Comparison of ENCODE assay signal across 18 cellular contexts in genomic region chr10:132458071-132458594, GRCh38.
DNase-seq lines count a peak whose midpoint lies in the region; ATAC-seq and TF ChIP-seq lines count a peak whose summit lies in the region.
"Had no signal": no experiment of that assay in that cellular context is flagged by ENCODE, and none has a peak within 500 bp of the region (broad histone marks: within the 10 kb centered on the region; RNA-seq: fewer than 3 reads in every experiment).

No MANE protein-coding gene starts in this region.

- DNase-seq in activated CD4-positive, alpha-beta T cell treated with anti-CD3 and anti-CD28 coated beads for 36 hours, result peak; percentile 4
- DNase-seq in activated CD4-positive, alpha-beta T cell treated with anti-CD3 and anti-CD28 coated beads for 1 hour, result no peak
- DNase-seq in hepatocyte (ENCODE audit: low spot score), result no peak
- DNase-seq in ascending aorta (ENCODE audit: low spot score in 2 of 2), result no peak
- DNase-seq in NCI-H2081 treated with DMSO at 0.1 percent for 48 hours (lab: John Stamatoyannopoulos, UW), result no peak
- DNase-seq in SIG-M5 (lab: John Stamatoyannopoulos, UW), result no peak
- no peak for DNase-seq in GM20000 (ENCODE audit: low spot score)
- DNase-seq: NCI-H1105, NCI-H187 treated with DMSO at 0.1 percent for 48 hours, NCI-H226, occipital lobe had no signal

- intact Hi-C loops in activated CD4-positive, alpha-beta T cell treated with anti-CD3 and anti-CD28 coated beads for 36 hours (cut with DNase I, micrococcal nuclease), result loop anchor here (1.0 kb wide), 1 partner anchor 179 kb away; no protein-coding TSS in a partner anchor
- intact Hi-C loops in ascending aorta (cut with DNase I), result loop anchor here (1.0 to 10.0 kb wide), 4 partner anchors 51 to 313 kb away; partner anchors contain the start of gene STK32C

- H3K4me1 ChIP-seq in OCI-LY3 (ENCODE audit: low read length) (peaks cover 6% of the 10 kb centered on the region; the same call in 1 of the 2 replicates), hepatocyte (ENCODE audit: insufficient read depth) (peaks cover 24% of the 10 kb centered on the region), ascending aorta (peaks cover under 1 to 4% of the 10 kb centered on the region in 2 donors)

- H4K20me1 ChIP-seq in OCI-LY3 (ENCODE audit: insufficient read depth, low read length), result no peaks in the 10 kb centered on the region
- H4K20me1 ChIP-seq in hepatocyte (ENCODE audit: insufficient read depth, poor library complexity, severe bottlenecking), result no peaks in the 10 kb centered on the region

- H3K27ac ChIP-seq in OCI-LY3 (ENCODE audit: low read length) (no peak overlapping the region), hepatocyte (no peak overlapping the region), ascending aorta (no peak overlapping the region)
- H3K27ac ChIP-seq: heart right ventricle, thoracic aorta had no signal

- H3K36me3 ChIP-seq in OCI-LY3 (replicated peaks; ENCODE audit: low read depth, low read length), result no peaks in the 10 kb centered on the region
- no peaks in the 10 kb centered on the region for H3K36me3 ChIP-seq in hepatocyte (replicated peaks; ENCODE audit: insufficient read depth, low read depth)
- H3K36me3 ChIP-seq in ascending aorta, result no peaks in the 10 kb centered on the region
- H3K36me3 ChIP-seq: heart right ventricle, thoracic aorta had no signal

- no peaks in the 10 kb centered on the region for H3K9me3 ChIP-seq in OCI-LY3 (ENCODE audit: insufficient read depth, low read length)
- no peaks in the 10 kb centered on the region for H3K9me3 ChIP-seq in hepatocyte (ENCODE audit: low read depth)
- H3K9me3 ChIP-seq in ascending aorta, result no peaks in the 10 kb centered on the region
- H3K9me3 ChIP-seq: heart right ventricle, thoracic aorta had no signal

- POLR2A ChIA-PET in activated CD4-positive, alpha-beta T cell treated with anti-CD3 and anti-CD28 coated beads for 36 hours (lab: Charles Lee), result no interaction called here

- H3K4me3 ChIP-seq in OCI-LY3 (ENCODE audit: low read length) (no peak overlapping the region), hepatocyte (no peak overlapping the region), ascending aorta (no peak overlapping the region)
- H3K4me3 ChIP-seq: heart right ventricle, thoracic aorta had no signal

- H3K27ac Mint-ChIP-seq in activated CD4-positive, alpha-beta T cell treated with anti-CD3 and anti-CD28 coated beads for 36 hours, result no peak overlapping the region
- H3K27ac Mint-ChIP-seq: activated CD8-positive, alpha-beta T cell treated with anti-CD3 and anti-CD28 coated beads for 36 hours; activated naive CD4-positive, alpha-beta T cell treated with anti-CD3 and anti-CD28 coated beads, Interleukin-2, amount 50 U/mL, for 72 hours; activated T-helper 17 cell treated with anti-CD3 and anti-CD28 coated beads, Interleukin-2, amount 50 U/mL, for 72 hours had no signal

- WGBS in hepatocyte (ENCODE audit: low lambda C conversion rate, missing lambda C conversion rate), result 69% methylated on average over 17 of the region's 19 CpGs

- no peaks in the 10 kb centered on the region for H3K36me3 Mint-ChIP-seq in activated CD4-positive, alpha-beta T cell treated with anti-CD3 and anti-CD28 coated beads for 36 hours (ENCODE audit: low read depth)
- H3K36me3 Mint-ChIP-seq: activated naive CD4-positive, alpha-beta T cell treated with anti-CD3 and anti-CD28 coated beads, Interleukin-2, amount 50 U/mL, for 72 hours; naive B cell had no signal

- no peaks in the 10 kb centered on the region for H3K9me2 ChIP-seq in hepatocyte (replicated peaks; ENCODE audit: insufficient read depth)

- CTCF ChIA-PET in activated CD4-positive, alpha-beta T cell treated with anti-CD3 and anti-CD28 coated beads for 36 hours (lab: Charles Lee), result interaction anchor here (1.2 to 2.2 kb wide), 5 partner anchors 13 to 195 kb away, joined by 3 to 11 read pairs (median 6); no protein-coding TSS in a partner anchor

- no peaks in the 10 kb centered on the region for H3K27me3 Mint-ChIP-seq in activated CD4-positive, alpha-beta T cell treated with anti-CD3 and anti-CD28 coated beads for 36 hours
- H3K27me3 Mint-ChIP-seq: activated CD8-positive, alpha-beta T cell treated with anti-CD3 and anti-CD28 coated beads for 36 hours; activated T-helper 17 cell treated with anti-CD3 and anti-CD28 coated beads, Interleukin-2, amount 50 U/mL, for 72 hours; naive B cell had no signal

- H3K4me1 Mint-ChIP-seq in activated CD4-positive, alpha-beta T cell treated with anti-CD3 and anti-CD28 coated beads for 36 hours, result peaks cover 2% of the 10 kb centered on the region
- H3K4me1 Mint-ChIP-seq: activated T-helper 17 cell treated with anti-CD3 and anti-CD28 coated beads, Interleukin-2, amount 50 U/mL, for 72 hours had no signal

- TF ChIP-seq CTCF in OCI-LY3 (IDR thresholded peaks at IDR 0.05; ENCODE audit: low read depth, low read length) (no peak), hepatocyte (IDR thresholded peaks at IDR 0.05; ENCODE audit: poor library complexity) (no peak), ascending aorta (IDR thresholded peaks at IDR 0.05) (no peak), GM20000 (IDR thresholded peaks at IDR 0.05; ENCODE audit: extremely low read depth, missing control alignments) (no peak)

- H3K9ac ChIP-seq in OCI-LY3 (ENCODE audit: low read length), result no peak overlapping the region

- H3K9me3 Mint-ChIP-seq in activated CD4-positive, alpha-beta T cell treated with anti-CD3 and anti-CD28 coated beads for 36 hours (ENCODE audit: low read depth), result no peaks in the 10 kb centered on the region
- H3K9me3 Mint-ChIP-seq: activated CD8-positive, alpha-beta T cell treated with anti-CD3 and anti-CD28 coated beads for 36 hours; activated naive CD4-positive, alpha-beta T cell treated with anti-CD3 and anti-CD28 coated beads, Interleukin-2, amount 50 U/mL, for 72 hours; activated T-helper 17 cell treated with anti-CD3 and anti-CD28 coated beads, Interleukin-2, amount 50 U/mL, for 72 hours; naive B cell had no signal

- peak; percentile 3 for ATAC-seq in activated CD4-positive, alpha-beta T cell treated with anti-CD3 and anti-CD28 coated beads for 36 hours

- no peak overlapping the region for H3K4me3 Mint-ChIP-seq in activated CD4-positive, alpha-beta T cell treated with anti-CD3 and anti-CD28 coated beads for 36 hours
- H3K4me3 Mint-ChIP-seq: activated CD8-positive, alpha-beta T cell treated with anti-CD3 and anti-CD28 coated beads for 36 hours; activated T-helper 17 cell treated with anti-CD3 and anti-CD28 coated beads, Interleukin-2, amount 50 U/mL, for 72 hours had no signal

- peak overlapping the region; percentile 30 for H3K4me2 ChIP-seq in OCI-LY3 (ENCODE audit: low read length)
- H3K4me2 ChIP-seq in hepatocyte, result peak overlapping the region; percentile 62

- H3K79me2 ChIP-seq in OCI-LY3 (ENCODE audit: low read length), result no peaks in the 10 kb centered on the region
- no peaks in the 10 kb centered on the region for H3K79me2 ChIP-seq in hepatocyte

- H3K27me3 ChIP-seq in OCI-LY3 (ENCODE audit: low read depth, low read length) (no peaks in the 10 kb centered on the region; the same call in 1 of the 2 replicates), hepatocyte (no peaks in the 10 kb centered on the region), ascending aorta (no peaks in the 10 kb centered on the region)

- no peak overlapping the region for H2AFZ ChIP-seq in OCI-LY3 (ENCODE audit: low read depth, low read length)
- H2AFZ ChIP-seq in hepatocyte, result no peak overlapping the region
